9 cellular contexts compared by ENCODE assay signal in the genomic region with DNA sequence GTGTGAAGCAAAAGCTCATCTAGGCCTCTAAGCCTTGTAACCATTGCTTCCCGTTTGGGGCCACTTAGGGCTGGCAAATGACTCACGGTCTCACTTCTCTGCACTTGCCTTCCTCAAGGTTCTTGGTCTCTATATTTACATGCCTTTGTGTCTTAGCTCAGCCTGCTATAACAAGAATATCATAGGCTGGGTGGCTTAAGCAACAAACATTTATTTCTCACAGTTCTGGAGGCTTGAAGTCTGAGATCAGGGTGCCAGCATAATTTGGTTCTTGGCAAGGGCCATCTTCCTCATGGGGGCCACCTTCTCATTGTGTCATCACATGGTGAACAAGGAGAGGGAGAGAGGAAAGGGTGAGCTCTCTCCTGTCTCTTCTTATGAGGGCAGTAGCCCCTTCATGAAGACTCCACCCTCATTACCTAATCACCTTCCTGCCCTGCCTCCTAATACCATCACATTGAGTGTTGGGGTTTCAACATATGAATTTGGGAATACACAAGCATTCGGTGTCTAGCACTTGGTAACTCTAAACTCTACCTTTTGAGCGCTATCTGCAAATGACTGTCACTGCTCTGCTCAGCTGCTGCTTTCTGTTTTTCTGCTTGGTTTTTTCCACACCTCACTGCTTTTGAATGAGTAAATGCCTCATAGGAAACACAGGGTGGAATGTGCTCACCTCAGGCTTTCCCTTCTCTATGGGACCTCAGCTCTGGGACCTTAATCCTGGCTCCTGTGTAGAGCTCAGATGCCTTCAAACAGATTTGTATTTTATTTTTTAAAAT. TPM values are rescaled to one million over a fixed set of nuclear protein-coding genes. Genes with fewer than 3 reads are reported as not detected.
A peak's percentile ranks its signal among the peaks of the same experiment; 100 is the strongest.
DNase-seq lines count a peak whose midpoint lies in the region; ATAC-seq and TF ChIP-seq lines count a peak whose summit lies in the region.
"Had no signal": no experiment of that assay in that cellular context is flagged by ENCODE, and none has a peak within 500 bp of the region (broad histone marks: within the 10 kb centered on the region; RNA-seq: fewer than 3 reads in every experiment).

No MANE protein-coding gene starts in this region.

- ATAC-seq in GM19035 (IDR thresholded peaks at IDR 0.05; ENCODE audit: unreplicated experiment) = peak; percentile 73
- peak; percentile 84 for ATAC-seq in HG03095 (IDR thresholded peaks at IDR 0.05; ENCODE audit: unreplicated experiment)

- H3K27me3 ChIP-seq in BE2C (no peaks in the 10 kb centered on the region), uterus (no peaks in the 10 kb centered on the region)

- POLR2A ChIA-PET in HEK293T (lab: Yijun Ruan, JAX) = no interaction called here

- H3K4me3 ChIP-seq in BE2C (ENCODE audit: low read depth, low read length) = no peak overlapping the region
- no peak overlapping the region for H3K4me3 ChIP-seq in uterus

- TF ChIP-seq POLR2A in uterus (IDR thresholded peaks at IDR 0.05) = no peak

- H3K4me1 ChIP-seq in BE2C (no peaks in the 10 kb centered on the region), uterus (no peaks in the 10 kb centered on the region)

- CTCF ChIA-PET in HEK293T (lab: Yijun Ruan, JAX) = no interaction called here

- DNase-seq in activated T-cell treated with anti-CD3 and anti-CD28 coated beads, Interleukin-2, amount 50 U/mL, for 48 hours = peak; percentile 45 to 53
- DNase-seq in myocyte (ENCODE audit: low read depth) = peak; percentile 89
- no peak for DNase-seq in BE2C
- DNase-seq in uterus = no peak
- no peak for DNase-seq in HEK293T (ENCODE audit: extremely low spot score)
- DNase-seq in NCI-H1092 treated with DMSO at 0.1 percent for 48 hours (lab: John Stamatoyannopoulos, UW) = no peak

- TF ChIP-seq CTCF in BE2C (IDR thresholded peaks at IDR 0.05; ENCODE audit: low read depth, low read length) = no peak
- no peak for TF ChIP-seq CTCF in uterus (IDR thresholded peaks at IDR 0.05)

- H3K36me3 ChIP-seq in BE2C (no peaks in the 10 kb centered on the region), uterus (no peaks in the 10 kb centered on the region)

- no peak overlapping the region for H3K27ac ChIP-seq in uterus

- intact Hi-C loops in uterus (cut with DNase I; ENCODE audit: low total_unique reads) = loop anchor here (10.0 kb wide), 1 partner anchor 106 kb away; no protein-coding TSS in a partner anchor

- H3K9me3 ChIP-seq in BE2C = no peaks in the 10 kb centered on the region
- no peaks in the 10 kb centered on the region for H3K9me3 ChIP-seq in uterus

TF ChIP-seq in HEK293T, 16 proteins besides CTCF, POLR2A, EP300 and RAD21:
- TF ChIP-seq FOXM1 (IDR thresholded peaks at IDR 0.05; ENCODE audit: borderline replicate concordance) (no peak), SUZ12 (IDR thresholded peaks at IDR 0.05) (no peak), BHLHE40 (IDR thresholded peaks at IDR 0.05; ENCODE audit: borderline replicate concordance) (no peak), CTBP1 (IDR thresholded peaks at IDR 0.05; ENCODE audit: borderline replicate concordance) (no peak), ELF4 (IDR thresholded peaks at IDR 0.05) (no peak), NFRKB (IDR thresholded peaks at IDR 0.05) (no peak), SP1 (IDR thresholded peaks at IDR 0.05) (no peak), FOXA1 (IDR thresholded peaks at IDR 0.05) (no peak), TARDBP (IDR thresholded peaks at IDR 0.05) (no peak), FOXK2 (IDR thresholded peaks at IDR 0.05) (no peak), LEF1 (IDR thresholded peaks at IDR 0.05; ENCODE audit: borderline replicate concordance) (no peak), ZNF384 (IDR thresholded peaks at IDR 0.05) (no peak), L3MBTL2 (conservative IDR thresholded peaks at IDR 0.05) (no peak), HDGF (IDR thresholded peaks at IDR 0.05; ENCODE audit: borderline replicate concordance) (no peak), ARNT (IDR thresholded peaks at IDR 0.05) (no peak)
- TF ChIP-seq, protein P1, sequence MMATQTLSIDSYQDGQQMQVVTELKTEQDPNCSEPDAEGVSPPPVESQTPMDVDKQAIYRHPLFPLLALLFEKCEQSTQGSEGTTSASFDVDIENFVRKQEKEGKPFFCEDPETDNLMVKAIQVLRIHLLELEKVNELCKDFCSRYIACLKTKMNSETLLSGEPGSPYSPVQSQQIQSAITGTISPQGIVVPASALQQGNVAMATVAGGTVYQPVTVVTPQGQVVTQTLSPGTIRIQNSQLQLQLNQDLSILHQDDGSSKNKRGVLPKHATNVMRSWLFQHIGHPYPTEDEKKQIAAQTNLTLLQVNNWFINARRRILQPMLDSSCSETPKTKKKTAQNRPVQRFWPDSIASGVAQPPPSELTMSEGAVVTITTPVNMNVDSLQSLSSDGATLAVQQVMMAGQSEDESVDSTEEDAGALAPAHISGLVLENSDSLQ (IDR thresholded peaks at IDR 0.05) = no peak
TF ChIP-seq in HEK293T: peak in this region for 0.

RNA-seq across cellular contexts. Expression of gene ME3, which starts 16.2 kb away (rescaled TPM):
- total RNA-seq in myocyte = 15.0 and 18.9 TPM in 2 replicates
- polyA plus RNA-seq in myocyte (2012) = 18.5 TPM
- 1.4 TPM for polyA plus RNA-seq in BE2C (2012; ENCODE audit: insufficient read depth, insufficient read length, low read depth)
- total RNA-seq in uterus = 100 to 1,000 TPM in 1 of 4 donors, 10 to 100 TPM in 3; 44.3 to 169 (median 54.2) TPM
- total RNA-seq: SK-MEL-5 had no signal

Comparison
In these comparisons a context has a peak if more than half of its experiments do, and no peak if none do; other contexts are left out.
1. DNase-seq: peak in activated T-cell treated with anti-CD3 and anti-CD28 coated beads, Interleukin-2, amount 50 U/mL, for 48 hours (2 of 2) and myocyte (single experiment); none in BE2C (single experiment), uterus (0 of 2), HEK293T (single experiment) and NCI-H1092 treated with DMSO at 0.1 percent for 48 hours (single experiment).